1 cellular context compared by ENCODE assay signal in the genomic region with DNA sequence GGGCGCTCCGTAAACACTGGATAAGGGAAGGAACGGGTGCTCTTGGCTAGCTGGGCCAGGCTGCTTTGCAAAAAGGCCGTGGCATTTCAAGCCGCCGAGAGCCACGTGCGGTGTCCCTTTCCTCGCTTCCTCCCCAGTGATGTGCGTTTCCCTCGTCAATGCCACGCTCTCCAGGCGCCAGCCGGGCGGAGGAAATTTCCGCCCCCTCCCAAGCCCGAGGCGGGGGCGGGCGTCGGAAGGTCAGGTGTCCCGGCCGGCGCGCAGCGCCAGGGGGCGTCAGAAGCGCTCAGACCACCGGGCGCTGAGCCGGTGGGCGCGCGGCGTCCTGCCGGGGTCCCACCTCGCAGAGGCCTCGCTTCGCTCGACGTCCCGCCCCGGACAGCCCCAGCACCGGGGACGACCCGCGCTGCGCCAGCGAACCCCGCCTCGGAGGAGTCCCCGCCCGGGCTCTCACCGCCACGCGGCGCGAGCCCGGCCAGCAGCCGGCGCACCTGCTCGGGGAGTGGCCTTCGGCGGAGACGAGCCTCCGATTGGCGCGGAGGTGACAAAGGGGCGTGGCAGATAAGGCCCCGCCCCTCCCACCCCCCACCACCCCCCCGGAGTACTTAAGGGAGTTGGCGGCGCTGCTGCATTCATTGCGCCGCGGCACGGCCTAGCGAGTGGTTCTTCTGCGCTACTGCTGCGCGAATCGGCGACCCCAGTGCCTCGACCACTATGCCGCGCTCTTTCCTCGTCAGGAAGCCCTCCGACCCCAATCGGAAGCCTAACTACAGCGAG.
A peak's percentile ranks its signal among the peaks of the same experiment; 100 is the strongest.
TF ChIP-seq lines count a peak whose summit lies in the region.

Gene SNAI1, plus strand, starts transcription at position 635 of the 777 bp plus-strand sequence. Its CDS starts 80 bp downstream, at position 715.

TF ChIP-seq in HEK293, 187 proteins besides CTCF, POLR2A, EP300 and RAD21 (continued from another document and continues in another):
- TF ChIP-seq ZNF561 (tag by site-specific recombination; IDR thresholded peaks at IDR 0.05; ENCODE audit: borderline replicate concordance) = peak; percentile 90; the same call in 1 of the 2 replicates
- no peak for TF ChIP-seq MZF1 (tag by site-specific recombination; IDR thresholded peaks at IDR 0.05; ENCODE audit: borderline replicate concordance)
- TF ChIP-seq ZNF600 (tag by site-specific recombination; IDR thresholded peaks at IDR 0.05) = no peak
- peak; percentile 65 for TF ChIP-seq SP3 (tag by site-specific recombination; IDR thresholded peaks at IDR 0.05)
- TF ChIP-seq, protein P1, sequence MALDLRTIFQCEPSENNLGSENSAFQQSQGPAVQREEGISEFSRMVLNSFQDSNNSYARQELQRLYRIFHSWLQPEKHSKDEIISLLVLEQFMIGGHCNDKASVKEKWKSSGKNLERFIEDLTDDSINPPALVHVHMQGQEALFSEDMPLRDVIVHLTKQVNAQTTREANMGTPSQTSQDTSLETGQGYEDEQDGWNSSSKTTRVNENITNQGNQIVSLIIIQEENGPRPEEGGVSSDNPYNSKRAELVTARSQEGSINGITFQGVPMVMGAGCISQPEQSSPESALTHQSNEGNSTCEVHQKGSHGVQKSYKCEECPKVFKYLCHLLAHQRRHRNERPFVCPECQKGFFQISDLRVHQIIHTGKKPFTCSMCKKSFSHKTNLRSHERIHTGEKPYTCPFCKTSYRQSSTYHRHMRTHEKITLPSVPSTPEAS (tag by site-specific recombination; IDR thresholded peaks at IDR 0.05) = no peak
- TF ChIP-seq KLF9 (tag by site-specific recombination; IDR thresholded peaks at IDR 0.05; ENCODE audit: low read depth) = peak; percentile 86
- TF ChIP-seq ZNF596 (tag by site-specific recombination; IDR thresholded peaks at IDR 0.05) = 0 out of 2 replicates have a peak, but pooled peaks have one; percentile 13
- peak; percentile 57 for TF ChIP-seq GLIS2 (tag by site-specific recombination; IDR thresholded peaks at IDR 0.05)
- TF ChIP-seq KLF7 (tag by site-specific recombination; IDR thresholded peaks at IDR 0.05; ENCODE audit: borderline replicate concordance) = peak; percentile 60; the same call in 1 of the 2 replicates
- TF ChIP-seq OVOL3 (tag by site-specific recombination; IDR thresholded peaks at IDR 0.05) = no peak
- TF ChIP-seq SCRT2 (tag by site-specific recombination; IDR thresholded peaks at IDR 0.05) = no peak
- TF ChIP-seq, protein P2, sequence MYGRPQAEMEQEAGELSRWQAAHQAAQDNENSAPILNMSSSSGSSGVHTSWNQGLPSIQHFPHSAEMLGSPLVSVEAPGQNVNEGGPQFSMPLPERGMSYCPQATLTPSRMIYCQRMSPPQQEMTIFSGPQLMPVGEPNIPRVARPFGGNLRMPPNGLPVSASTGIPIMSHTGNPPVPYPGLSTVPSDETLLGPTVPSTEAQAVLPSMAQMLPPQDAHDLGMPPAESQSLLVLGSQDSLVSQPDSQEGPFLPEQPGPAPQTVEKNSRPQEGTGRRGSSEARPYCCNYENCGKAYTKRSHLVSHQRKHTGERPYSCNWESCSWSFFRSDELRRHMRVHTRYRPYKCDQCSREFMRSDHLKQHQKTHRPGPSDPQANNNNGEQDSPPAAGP (tag by site-specific recombination; IDR thresholded peaks at IDR 0.05) = peak; percentile 41; the same call in 1 of the 2 replicates
- TF ChIP-seq ZFHX2 (tag by site-specific recombination; conservative IDR thresholded peaks at IDR 0.05) = peak; percentile 91
- TF ChIP-seq ZIC2 (tag by site-specific recombination; IDR thresholded peaks at IDR 0.05) = peak; percentile 52; the same call in 1 of the 2 replicates
- TF ChIP-seq ZBTB48 (tag by site-specific recombination; IDR thresholded peaks at IDR 0.05) = peak; percentile 47; the same call in 1 of the 2 replicates
- TF ChIP-seq ZNF394 (tag by site-specific recombination; IDR thresholded peaks at IDR 0.05; ENCODE audit: borderline replicate concordance) = peak; percentile 75; the same call in 1 of the 2 replicates
- TF ChIP-seq ZNF514 (tag by site-specific recombination; IDR thresholded peaks at IDR 0.05) = no peak
- TF ChIP-seq ZNF510 (tag by site-specific recombination; IDR thresholded peaks at IDR 0.05; ENCODE audit: insufficient replicate concordance) = no peak
- no peak for TF ChIP-seq PRDM10 (tag by site-specific recombination; IDR thresholded peaks at IDR 0.05)
- 0 out of 2 replicates have a peak, but pooled peaks have one; percentile 25 for TF ChIP-seq ZNF677 (tag by site-specific recombination; IDR thresholded peaks at IDR 0.05)
- TF ChIP-seq KLF16 (tag by site-specific recombination; IDR thresholded peaks at IDR 0.05) = peak; percentile 90
- 0 out of 2 replicates have a peak, but pooled peaks have one; percentile 66 for TF ChIP-seq ZNF2 (tag by site-specific recombination; IDR thresholded peaks at IDR 0.05)
- TF ChIP-seq, protein P3, sequence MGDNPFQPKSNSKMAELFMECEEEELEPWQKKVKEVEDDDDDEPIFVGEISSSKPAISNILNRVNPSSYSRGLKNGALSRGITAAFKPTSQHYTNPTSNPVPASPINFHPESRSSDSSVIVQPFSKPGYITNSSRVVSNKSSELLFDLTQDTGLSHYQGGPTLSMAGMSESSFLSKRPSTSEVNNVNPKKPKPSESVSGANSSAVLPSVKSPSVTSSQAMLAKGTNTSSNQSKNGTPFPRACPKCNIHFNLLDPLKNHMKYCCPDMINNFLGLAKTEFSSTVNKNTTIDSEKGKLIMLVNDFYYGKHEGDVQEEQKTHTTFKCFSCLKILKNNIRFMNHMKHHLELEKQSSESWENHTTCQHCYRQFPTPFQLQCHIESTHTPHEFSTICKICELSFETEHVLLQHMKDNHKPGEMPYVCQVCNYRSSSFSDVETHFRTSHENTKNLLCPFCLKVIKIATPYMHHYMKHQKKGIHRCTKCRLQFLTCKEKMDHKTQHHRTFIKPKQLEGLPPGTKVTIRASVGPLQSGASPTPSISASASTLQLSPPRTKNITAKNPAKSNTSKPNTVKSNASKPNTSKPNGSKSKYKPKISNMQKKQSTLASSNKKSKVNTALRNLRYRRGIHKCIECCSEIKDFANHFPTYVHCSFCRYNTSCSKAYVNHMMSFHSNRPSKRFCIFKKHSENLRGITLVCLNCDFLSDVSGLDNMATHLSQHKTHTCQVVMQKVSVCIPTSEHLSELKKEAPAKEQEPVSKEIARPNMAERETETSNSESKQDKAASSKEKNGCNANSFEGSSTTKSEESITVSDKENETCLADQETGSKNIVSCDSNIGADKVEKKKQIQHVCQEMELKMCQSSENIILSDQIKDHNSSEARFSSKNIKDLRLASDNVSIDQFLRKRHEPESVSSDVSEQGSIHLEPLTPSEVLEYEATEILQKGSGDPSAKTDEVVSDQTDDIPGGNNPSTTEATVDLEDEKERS (tag by site-specific recombination; IDR thresholded peaks at IDR 0.05) = no peak
- no peak for TF ChIP-seq ZNF610 (tag by site-specific recombination; IDR thresholded peaks at IDR 0.05; ENCODE audit: borderline replicate concordance)
- no peak for TF ChIP-seq ZNF747 (tag by site-specific recombination; IDR thresholded peaks at IDR 0.05)
- TF ChIP-seq, protein P4, sequence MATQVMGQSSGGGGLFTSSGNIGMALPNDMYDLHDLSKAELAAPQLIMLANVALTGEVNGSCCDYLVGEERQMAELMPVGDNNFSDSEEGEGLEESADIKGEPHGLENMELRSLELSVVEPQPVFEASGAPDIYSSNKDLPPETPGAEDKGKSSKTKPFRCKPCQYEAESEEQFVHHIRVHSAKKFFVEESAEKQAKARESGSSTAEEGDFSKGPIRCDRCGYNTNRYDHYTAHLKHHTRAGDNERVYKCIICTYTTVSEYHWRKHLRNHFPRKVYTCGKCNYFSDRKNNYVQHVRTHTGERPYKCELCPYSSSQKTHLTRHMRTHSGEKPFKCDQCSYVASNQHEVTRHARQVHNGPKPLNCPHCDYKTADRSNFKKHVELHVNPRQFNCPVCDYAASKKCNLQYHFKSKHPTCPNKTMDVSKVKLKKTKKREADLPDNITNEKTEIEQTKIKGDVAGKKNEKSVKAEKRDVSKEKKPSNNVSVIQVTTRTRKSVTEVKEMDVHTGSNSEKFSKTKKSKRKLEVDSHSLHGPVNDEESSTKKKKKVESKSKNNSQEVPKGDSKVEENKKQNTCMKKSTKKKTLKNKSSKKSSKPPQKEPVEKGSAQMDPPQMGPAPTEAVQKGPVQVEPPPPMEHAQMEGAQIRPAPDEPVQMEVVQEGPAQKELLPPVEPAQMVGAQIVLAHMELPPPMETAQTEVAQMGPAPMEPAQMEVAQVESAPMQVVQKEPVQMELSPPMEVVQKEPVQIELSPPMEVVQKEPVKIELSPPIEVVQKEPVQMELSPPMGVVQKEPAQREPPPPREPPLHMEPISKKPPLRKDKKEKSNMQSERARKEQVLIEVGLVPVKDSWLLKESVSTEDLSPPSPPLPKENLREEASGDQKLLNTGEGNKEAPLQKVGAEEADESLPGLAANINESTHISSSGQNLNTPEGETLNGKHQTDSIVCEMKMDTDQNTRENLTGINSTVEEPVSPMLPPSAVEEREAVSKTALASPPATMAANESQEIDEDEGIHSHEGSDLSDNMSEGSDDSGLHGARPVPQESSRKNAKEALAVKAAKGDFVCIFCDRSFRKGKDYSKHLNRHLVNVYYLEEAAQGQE (tag by site-specific recombination; IDR thresholded peaks at IDR 0.05) = no peak
- TF ChIP-seq ZNF169 (tag by site-specific recombination; IDR thresholded peaks at IDR 0.05) = no peak
- no peak for TF ChIP-seq ZNF292 (tag by site-specific recombination; IDR thresholded peaks at IDR 0.05; ENCODE audit: borderline replicate concordance, low read depth)
- peak; percentile 68; the same call in 1 of the 2 replicates for TF ChIP-seq HIC1 (tag by site-specific recombination; IDR thresholded peaks at IDR 0.05)
- 0 out of 2 replicates have a peak, but pooled peaks have one; percentile 30 for TF ChIP-seq BCL11A (tag by site-specific recombination; IDR thresholded peaks at IDR 0.05; ENCODE audit: low read depth)
- no peak for TF ChIP-seq ZNF133 (tag by site-specific recombination; IDR thresholded peaks at IDR 0.05)
- TF ChIP-seq MYNN (tag by site-specific recombination; IDR thresholded peaks at IDR 0.05; ENCODE audit: borderline replicate concordance) = no peak
- peak; percentile 71 for TF ChIP-seq SETDB1 (IDR thresholded peaks at IDR 0.05; ENCODE audit: insufficient read length, low read length)
- no peak for TF ChIP-seq ZNF324 (tag by site-specific recombination; IDR thresholded peaks at IDR 0.05)
- peak; percentile 45 for TF ChIP-seq ZNF335 (tag by site-specific recombination; conservative IDR thresholded peaks at IDR 0.05)
- no peak for TF ChIP-seq ZNF76 (tag by site-specific recombination; IDR thresholded peaks at IDR 0.05; ENCODE audit: borderline replicate concordance, low read depth)
- TF ChIP-seq ZNF416 (tag by site-specific recombination; IDR thresholded peaks at IDR 0.05) = no peak
- no peak for TF ChIP-seq ZNF837 (tag by site-specific recombination; IDR thresholded peaks at IDR 0.05)
- no peak for TF ChIP-seq BCL11B (tag by site-specific recombination; IDR thresholded peaks at IDR 0.05; ENCODE audit: low read depth)
- TF ChIP-seq ZNF544 (tag by site-specific recombination; IDR thresholded peaks at IDR 0.05) = no peak
- 0 out of 2 replicates have a peak, but pooled peaks have one; percentile 37 for TF ChIP-seq ZBTB7A (tag by site-specific recombination; IDR thresholded peaks at IDR 0.05; ENCODE audit: low read depth)
- no peak for TF ChIP-seq GLI2 (tag by site-specific recombination; IDR thresholded peaks at IDR 0.05; ENCODE audit: borderline replicate concordance, low read depth)
- TF ChIP-seq IKZF3 (tag by site-specific recombination; IDR thresholded peaks at IDR 0.05) = 0 out of 2 replicates have a peak, but pooled peaks have one; percentile 42
